8 cellular contexts compared by ENCODE assay signal in genomic region chr4:39458505-39459300, GRCh38. TPM values are rescaled to one million over a fixed set of nuclear protein-coding genes. Genes with fewer than 3 reads are reported as not detected.
DNase-seq lines count a peak whose midpoint lies in the region; ATAC-seq and TF ChIP-seq lines count a peak whose summit lies in the region.

Gene LIAS (plus strand): TSS chr4:39459056. CDS start chr4:39459118, 62 bp downstream.
Gene RPL9 (minus strand): TSS chr4:39458922. CDS start chr4:39458439, 483 bp downstream.

- no peak within 1 kb of the TSS for H2AFZ ChIP-seq in OCI-LY1 (ENCODE audit: low read length)

- CTCF ChIA-PET in Calu3 (lab: Charles Lee): interaction anchor here (1.2 kb wide), 1 partner anchor 11 kb away, joined by 3 read pairs; no protein-coding TSS in a partner anchor

- TF ChIP-seq CTCF in Calu3 (IDR thresholded peaks at IDR 0.05; ENCODE audit: unreplicated experiment): no peak
- TF ChIP-seq CTCF in OCI-LY1 (IDR thresholded peaks at IDR 0.05; ENCODE audit: low read length): no peak

- H3K9ac ChIP-seq in HUES64 (ENCODE audit: low read depth, low read length) (peak within 1 kb of the TSS; percentile 99), OCI-LY1 (ENCODE audit: low read length) (peak within 1 kb of the TSS; percentile 92)

- H3K27ac ChIP-seq in HUES64 (ENCODE audit: low read depth, low read length) (peak within 1 kb of the TSS; percentile 91), OCI-LY1 (ENCODE audit: low read depth, low read length, poor library complexity, severe bottlenecking) (peak within 1 kb of the TSS; percentile 81)

- H3K27me3 ChIP-seq in HUES64 (ENCODE audit: insufficient read depth, low read length): no peaks in the 10 kb centered on the region
- H3K27me3 ChIP-seq in OCI-LY1 (ENCODE audit: insufficient read depth, low read length): no peaks in the 10 kb centered on the region

- WGBS in HUES64: under 1% methylated on average over 55 of the region's 55 CpGs

- H4K20me1 ChIP-seq in OCI-LY1 (ENCODE audit: insufficient read depth, low read length): peaks cover 7% of the 10 kb centered on the region; the same call in 1 of the 2 replicates

- peak within 1 kb of the TSS; percentile 98 for H3K4me2 ChIP-seq in OCI-LY1 (ENCODE audit: low read length)

- H3K36me3 ChIP-seq in HUES64 (ENCODE audit: insufficient read depth, low read length): peaks cover 74% of the 10 kb centered on the region
- H3K36me3 ChIP-seq in OCI-LY1 (ENCODE audit: insufficient read depth, low read length): peaks cover 66% of the 10 kb centered on the region

- no peaks in the 10 kb centered on the region for H3K9me3 Mint-ChIP-seq in Calu3 (ENCODE audit: low read depth, unreplicated experiment)

- 0 out of 2 replicates have a peak, but pooled peaks cover 3% of the 10 kb centered on the region for H3F3A ChIP-seq in OCI-LY1 (ENCODE audit: insufficient read depth, low read length)

- H3K79me2 ChIP-seq in OCI-LY1 (ENCODE audit: insufficient read depth, low read length): peaks cover 22% of the 10 kb centered on the region

- H3K4me1 ChIP-seq in HUES64 (ENCODE audit: insufficient read depth, low read length): peaks cover 10% of the 10 kb centered on the region; the same call in 1 of the 2 replicates
- peaks cover 30% of the 10 kb centered on the region for H3K4me1 ChIP-seq in OCI-LY1 (ENCODE audit: insufficient read depth, low read length, severe bottlenecking)

- intact Hi-C loops in Calu3 (cut with micrococcal nuclease; ENCODE audit: unreplicated experiment): loop anchor here (10.0 kb wide), 1 partner anchor 104 kb away; no protein-coding TSS in a partner anchor

- peak within 1 kb of the TSS; percentile 90 for H3K4me3 Mint-ChIP-seq in Calu3 (ENCODE audit: low read depth, unreplicated experiment)

- H3K4me3 ChIP-seq in HUES64 (ENCODE audit: low read length) (peak within 1 kb of the TSS; percentile 75), OCI-LY1 (ENCODE audit: low read depth, low read length, poor library complexity, severe bottlenecking) (peak within 1 kb of the TSS; percentile 90)

- in situ Hi-C loops in endometrial microvascular endothelial cells (cut with HindIII; ENCODE audit: inconsistent ontology term, low pct_unique_long_range_greater_than_20kb, low sequenced_read_pairs): no loop called here

- no TSS peak for BruUV-seq in Calu3 (replicated peaks; lab: Mats Ljungman, UMichigan)

- H3K4me1 Mint-ChIP-seq in Calu3 (ENCODE audit: low read depth, unreplicated experiment): peaks cover 9% of the 10 kb centered on the region

- no peaks in the 10 kb centered on the region for H3K27me3 Mint-ChIP-seq in Calu3 (ENCODE audit: unreplicated experiment)

- no peaks in the 10 kb centered on the region for H3K9me2 ChIP-seq in OCI-LY1 (ENCODE audit: low read depth, low read length)

- H3K36me3 Mint-ChIP-seq in Calu3 (ENCODE audit: insufficient read depth, unreplicated experiment): peaks cover 58% of the 10 kb centered on the region

- peak; percentile 86 for DNase-seq in Calu3
- DNase-seq in activated CD8-positive, alpha-beta memory T cell treated with anti-CD3 and anti-CD28 coated beads, Interleukin-2, amount 50 U/mL, for 4 hours: peak; percentile 93
- DNase-seq in mesenteric fat pad (ENCODE audit: low spot score): peak; percentile 97
- peak; percentile 80 for DNase-seq in stimulated activated CD8-positive, alpha-beta memory T cell treated with anti-CD3 and anti-CD28 coated beads, Interleukin-15, amount 100 ng/mL, for 24 hours (ENCODE audit: low read depth)

- peak within 1 kb of the TSS; percentile 98 for H3K27ac Mint-ChIP-seq in Calu3 (ENCODE audit: unreplicated experiment)

- H3K9me3 ChIP-seq in HUES64 (ENCODE audit: insufficient read depth, low read depth, low read length) (no peaks in the 10 kb centered on the region), OCI-LY1 (ENCODE audit: low read length) (no peaks in the 10 kb centered on the region)

- peak; percentile 85 for ATAC-seq in GM21447 (IDR thresholded peaks at IDR 0.05; ENCODE audit: unreplicated experiment)

RNA-seq across cellular contexts. Expression of gene LIAS, which starts in this region (rescaled TPM):
- total RNA-seq in Calu3 (2022) (10.0 and 12.9 TPM in 2 replicates), endometrial microvascular endothelial cells (ENCODE audit: inconsistent ontology term) (10.5 TPM), mesenteric fat pad (8.4 TPM)
- 15.5 TPM for polyA plus RNA-seq in HUES64 (2013, experiment 1 of 2)
- 14.7 TPM for polyA plus RNA-seq in HUES64 (2013, experiment 2 of 2)

RNA-seq across cellular contexts. Expression of gene RPL9, which starts in this region (rescaled TPM):
- total RNA-seq in Calu3 (2022) (421 and 485 TPM in 2 replicates), endometrial microvascular endothelial cells (ENCODE audit: inconsistent ontology term) (2,208 TPM), mesenteric fat pad (1,339 TPM)
- 1,447 TPM for polyA plus RNA-seq in HUES64 (2013, experiment 1 of 2)
- 1,536 TPM for polyA plus RNA-seq in HUES64 (2013, experiment 2 of 2)

Comparison
In these comparisons a context has a peak if more than half of its experiments do, and no peak if none do; other contexts are left out.
1. Peak in every context shown above with its lines: DNase-seq, ATAC-seq, H3K4me3 ChIP-seq and H3K27ac ChIP-seq.